10 cellular contexts compared by ENCODE assay signal in genomic region chr1:18972531-18972930, GRCh38. TPM values are rescaled to one million over a fixed set of nuclear protein-coding genes. Genes with fewer than 3 reads are reported as not detected.
DNase-seq lines count a peak whose midpoint lies in the region; ATAC-seq and TF ChIP-seq lines count a peak whose summit lies in the region.
"Had no signal": no experiment of that assay in that cellular context is flagged by ENCODE, and none has a peak within 500 bp of the region (broad histone marks: within the 10 kb centered on the region; RNA-seq: fewer than 3 reads in every experiment).

No MANE protein-coding gene starts in this region.

- H3K36me3 Mint-ChIP-seq in activated CD8-positive, alpha-beta T cell treated with anti-CD3 and anti-CD28 coated beads for 36 hours (ENCODE audit: low read depth) = no peaks in the 10 kb centered on the region
- H3K36me3 Mint-ChIP-seq in activated CD8-positive, alpha-beta T cell treated with anti-CD3 and anti-CD28 coated beads, Interleukin-2, amount 10 ng/mL, durations not matched to agents 7 days and 5 days (ENCODE audit: low read depth) = no peaks in the 10 kb centered on the region

- no peaks in the 10 kb centered on the region for H3K9me3 ChIP-seq in stomach

- H3K4me1 Mint-ChIP-seq in activated CD8-positive, alpha-beta T cell treated with anti-CD3 and anti-CD28 coated beads for 36 hours (ENCODE audit: low read depth) = peaks cover 11% of the 10 kb centered on the region
- no peaks in the 10 kb centered on the region for H3K4me1 Mint-ChIP-seq in activated CD8-positive, alpha-beta T cell treated with anti-CD3 and anti-CD28 coated beads, Interleukin-2, amount 10 ng/mL, durations not matched to agents 7 days and 5 days (ENCODE audit: low read depth)

- H3K36me3 ChIP-seq in stomach = no peaks in the 10 kb centered on the region

- DNase-seq in activated CD8-positive, alpha-beta T cell treated with anti-CD3 and anti-CD28 coated beads for 36 hours = peak; percentile 35
- DNase-seq in activated CD8-positive, alpha-beta T cell treated with anti-CD3 and anti-CD28 coated beads, Interleukin-2, amount 10 ng/mL, durations not matched to agents 7 days and 5 days = no peak
- DNase-seq in RPMI8226 (peak; percentile 50), fibroblast of mammary gland (ENCODE audit: low read depth) (peak; percentile 55), stomach (no peak), SHP77 (lab: John Stamatoyannopoulos, UW) (no peak), middle frontal gyrus (ENCODE audit: extremely low spot score, low spot score) (no peak)
- DNase-seq: NCI-H446 had no signal

- intact Hi-C loops in activated CD8-positive, alpha-beta T cell treated with anti-CD3 and anti-CD28 coated beads for 36 hours (cut with micrococcal nuclease) = no loop called here
- intact Hi-C loops in stomach (cut with DNase I; ENCODE audit: low total_unique reads) = no loop called here

- no peak overlapping the region for H3K4me3 Mint-ChIP-seq in activated CD8-positive, alpha-beta T cell treated with anti-CD3 and anti-CD28 coated beads for 36 hours
- H3K4me3 Mint-ChIP-seq in activated CD8-positive, alpha-beta T cell treated with anti-CD3 and anti-CD28 coated beads, Interleukin-2, amount 10 ng/mL, durations not matched to agents 7 days and 5 days = no peak overlapping the region

- TF ChIP-seq CTCF in activated CD8-positive, alpha-beta T cell treated with anti-CD3 and anti-CD28 coated beads for 36 hours (IDR thresholded peaks at IDR 0.05) = no peak
- TF ChIP-seq CTCF in fibroblast of mammary gland (conservative IDR thresholded peaks at IDR 0.05; ENCODE audit: control insufficient read depth, insufficient read depth, low read depth, low read length) (peak; percentile 37), stomach (IDR thresholded peaks at IDR 0.05) (peak in 4 of 7 experiments; percentile 10 to 39 (median 24))

- ATAC-seq in activated CD8-positive, alpha-beta T cell treated with anti-CD3 and anti-CD28 coated beads for 36 hours = peak; percentile 55
- no peak for ATAC-seq in activated CD8-positive, alpha-beta T cell treated with anti-CD3 and anti-CD28 coated beads, Interleukin-2, amount 10 ng/mL, durations not matched to agents 7 days and 5 days
- ATAC-seq in GM18909 (IDR thresholded peaks at IDR 0.05; ENCODE audit: poor library complexity, unreplicated experiment) = no peak

- H3K4me3 ChIP-seq in fibroblast of mammary gland (ENCODE audit: control insufficient read depth, low read depth, low read length) (no peak overlapping the region), stomach (no peak overlapping the region)

- POLR2A ChIA-PET in activated CD8-positive, alpha-beta T cell treated with anti-CD3 and anti-CD28 coated beads for 36 hours (lab: Charles Lee) = interaction anchor here (1.1 to 2.6 kb wide), 2 partner anchors 12 to 45 kb away, joined by 3 to 7 read pairs; no protein-coding TSS in a partner anchor
- POLR2A ChIA-PET in activated CD8-positive, alpha-beta T cell treated with anti-CD3 and anti-CD28 coated beads, Interleukin-2, amount 10 ng/mL, durations not matched to agents 7 days and 5 days (lab: Charles Lee) = no interaction called here

- no peaks in the 10 kb centered on the region for H3K27me3 Mint-ChIP-seq in activated CD8-positive, alpha-beta T cell treated with anti-CD3 and anti-CD28 coated beads for 36 hours
- H3K27me3 Mint-ChIP-seq in activated CD8-positive, alpha-beta T cell treated with anti-CD3 and anti-CD28 coated beads, Interleukin-2, amount 10 ng/mL, durations not matched to agents 7 days and 5 days (ENCODE audit: low read depth) = peaks cover 11% of the 10 kb centered on the region

- no peak for TF ChIP-seq POLR2A in stomach (IDR thresholded peaks at IDR 0.05)

- H3K4me1 ChIP-seq in stomach = peaks cover 0 to 12% (median 3%) of the 10 kb centered on the region in 4 donors

- WGBS in stomach, 5 donors = 15 to 33% (median 28%) methylated on average over 2 of the region's 2 CpGs

- CTCF ChIA-PET in activated CD8-positive, alpha-beta T cell treated with anti-CD3 and anti-CD28 coated beads for 36 hours (lab: Charles Lee) = interaction anchor here (0.9 to 2.8 kb wide), 13 partner anchors 13 to 152 kb away, joined by 3 to 23 read pairs (median 4); partner anchors contain the start of gene ALDH4A1
- CTCF ChIA-PET in activated CD8-positive, alpha-beta T cell treated with anti-CD3 and anti-CD28 coated beads, Interleukin-2, amount 10 ng/mL, durations not matched to agents 7 days and 5 days (lab: Charles Lee) = interaction anchor here (0.8 to 2.9 kb wide), 14 partner anchors 13 to 141 kb away, joined by 3 to 24 read pairs (median 4); no protein-coding TSS in a partner anchor

- no peaks in the 10 kb centered on the region for H3K27me3 ChIP-seq in stomach

- no peak overlapping the region for H3K27ac ChIP-seq in stomach
- H3K27ac ChIP-seq: C4-2B had no signal

- H3K27ac Mint-ChIP-seq in activated CD8-positive, alpha-beta T cell treated with anti-CD3 and anti-CD28 coated beads for 36 hours = no peak overlapping the region
- no peak overlapping the region for H3K27ac Mint-ChIP-seq in activated CD8-positive, alpha-beta T cell treated with anti-CD3 and anti-CD28 coated beads, Interleukin-2, amount 10 ng/mL, durations not matched to agents 7 days and 5 days

- no peak for TF ChIP-seq EP300 in stomach (IDR thresholded peaks at IDR 0.05)

- H3K9me3 Mint-ChIP-seq in activated CD8-positive, alpha-beta T cell treated with anti-CD3 and anti-CD28 coated beads for 36 hours = no peaks in the 10 kb centered on the region
- no peaks in the 10 kb centered on the region for H3K9me3 Mint-ChIP-seq in activated CD8-positive, alpha-beta T cell treated with anti-CD3 and anti-CD28 coated beads, Interleukin-2, amount 10 ng/mL, durations not matched to agents 7 days and 5 days (ENCODE audit: insufficient read depth)

RNA-seq across cellular contexts. Expression of gene IFFO2, which starts 16.1 kb away (rescaled TPM):
- 10 to 100 TPM; 23.7 to 26.4 TPM for total RNA-seq in activated CD8-positive, alpha-beta T cell treated with anti-CD3 and anti-CD28 coated beads for 36 hours
- 1 to 10 TPM; 7.2 to 8.2 TPM for total RNA-seq in activated CD8-positive, alpha-beta T cell treated with anti-CD3 and anti-CD28 coated beads, Interleukin-2, amount 10 ng/mL, durations not matched to agents 7 days and 5 days
- total RNA-seq in stomach = 10 to 100 TPM in 2 of 5 donors, 1 to 10 TPM in 2, under 1 TPM in 1; 0.58 to 47.8 (median 7.7) TPM
- 1 to 10 TPM in 2 of 3 donors, under 1 TPM in 1; 0.92 to 5.1 (median 3.4) TPM for polyA plus RNA-seq in stomach

Comparison
In these comparisons a context has a peak if more than half of its experiments do, and no peak if none do; other contexts are left out.
1. DNase-seq: peak in activated CD8-positive, alpha-beta T cell treated with anti-CD3 and anti-CD28 coated beads for 36 hours (single experiment), RPMI8226 (single experiment) and fibroblast of mammary gland (single experiment); none in activated CD8-positive, alpha-beta T cell treated with anti-CD3 and anti-CD28 coated beads, Interleukin-2, amount 10 ng/mL, durations not matched to agents 7 days and 5 days (single experiment), stomach (single experiment), SHP77 (0 of 2) and middle frontal gyrus (single experiment).